ENCODE assay signal across 29 cellular contexts in the genomic region with DNA sequence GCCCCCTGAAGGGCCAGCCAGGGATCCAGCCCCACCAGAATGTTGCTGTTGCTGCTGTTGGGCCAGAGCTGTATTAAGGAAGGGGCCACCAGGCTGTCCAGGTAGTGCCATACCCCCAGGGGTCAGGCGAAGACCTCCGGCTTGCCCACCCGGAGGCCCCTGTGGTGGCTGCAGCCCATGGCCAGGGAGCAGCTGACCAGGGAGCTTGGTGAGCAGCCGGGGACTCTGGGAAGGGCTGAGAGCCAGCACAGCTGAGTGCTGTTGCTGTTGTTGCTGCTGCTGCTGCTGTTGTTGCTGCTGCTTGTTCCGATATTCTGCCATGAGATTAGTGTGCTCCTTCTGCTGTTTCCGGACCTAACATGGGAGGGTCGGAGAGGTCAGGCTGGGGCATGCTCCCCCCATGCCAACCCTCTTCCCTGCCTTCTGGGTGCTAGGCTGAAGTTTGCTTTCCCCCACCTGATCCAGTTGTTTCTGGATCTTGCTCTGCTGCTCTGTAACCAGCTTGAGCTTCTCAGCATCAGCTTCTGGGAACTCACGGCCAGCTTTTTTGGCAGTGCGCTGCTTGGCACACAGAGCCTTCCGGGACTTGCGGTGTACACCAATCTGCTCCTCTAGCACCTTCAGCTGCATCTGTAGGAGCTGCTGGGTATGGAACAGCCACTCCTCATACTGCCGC. TPM values are rescaled to one million over a fixed set of nuclear protein-coding genes. Genes with fewer than 3 reads are reported as not detected.
DNase-seq lines count a peak whose midpoint lies in the region; ATAC-seq, FAIRE-seq and TF ChIP-seq lines count a peak whose summit lies in the region.
"Had no signal": no experiment of that assay in that cellular context is flagged by ENCODE, and none has a peak within 500 bp of the region (broad histone marks: within the 10 kb centered on the region; RNA-seq: fewer than 3 reads in every experiment).

No MANE protein-coding gene starts in this region.

- H3K27me3 ChIP-seq in HepG2 (ENCODE audit: control insufficient read depth in 1 of 2, insufficient read depth in 2 of 2, low read length in 2 of 2) (no peaks in the 10 kb centered on the region), ovary (no peaks in the 10 kb centered on the region), tibial nerve (no peaks in the 10 kb centered on the region), SJCRH30 (no peaks in the 10 kb centered on the region)
- H3K27me3 ChIP-seq: MG63, Peyer's patch had no signal

- FAIRE-seq in GM12892 (lab: Jason Lieb, UNC) (no peak), HepG2 (lab: Jason Lieb, UNC) (no peak)
- FAIRE-seq: HTR-8/SVneo, TTC549 had no signal

- H3K79me2 ChIP-seq in HepG2 (ENCODE audit: insufficient read depth, low read length) = no peaks in the 10 kb centered on the region

- BruUV-seq in HepG2 (replicated peaks; lab: Mats Ljungman, UMichigan) = no TSS peak

- TF ChIP-seq RAD21 in HepG2 (CRISPR knock-in tag; IDR thresholded peaks at IDR 0.05) = no peak

- 92% methylated on average over 5 of the region's 12 CpGs for WGBS in HepG2 (ENCODE audit: low lambda C conversion rate)
- 29 to 32% (median 30%) methylated on average over 12 of the region's 12 CpGs for WGBS in ovary, 3 donors
- 63 to 72% methylated on average over 9 of the region's 12 CpGs for WGBS in tibial nerve, 2 donors

- CTCF ChIA-PET in HepG2 (lab: Yijun Ruan, JAX; ENCODE audit: low intra/inter-chr PET ratio, low total read pairs) = no interaction called here
- CTCF ChIA-PET in HEK293T (lab: Yijun Ruan, JAX) = interaction anchor here (1.2 kb wide), 2 partner anchors 10 kb away, joined by 6 read pairs; no protein-coding TSS in a partner anchor

- no peak for TF ChIP-seq EP300 in HepG2 (IDR thresholded peaks at IDR 0.05; ENCODE audit: low read depth in 2 of 2, low read length in 2 of 2)
- TF ChIP-seq EP300 in HepG2 (CRISPR knock-in tag; IDR thresholded peaks at IDR 0.05; ENCODE audit: borderline replicate concordance) = no peak
- TF ChIP-seq EP300 in ovary (IDR thresholded peaks at IDR 0.05) = no peak
- no peak for TF ChIP-seq EP300 in tibial nerve (IDR thresholded peaks at IDR 0.05)

- in situ Hi-C loops in HepG2 (cut with HindIII; ENCODE audit: extremely low pct_ligation_motif_present, low pct_unique_long_range_greater_than_20kb) = no loop called here

- H3K9me3 ChIP-seq in HepG2 (ENCODE audit: low read length) (no peaks in the 10 kb centered on the region), ovary (no peaks in the 10 kb centered on the region), tibial nerve (no peaks in the 10 kb centered on the region), SJCRH30 (replicated peaks) (no peaks in the 10 kb centered on the region)
- H3K9me3 ChIP-seq: MG63, Peyer's patch had no signal

- intact Hi-C loops in HepG2 (cut with micrococcal nuclease; ENCODE audit: unreplicated experiment) (no loop called here), ovary (cut with DNase I) (no loop called here)

- TF ChIP-seq POLR2A in GM12892 (IDR thresholded peaks at IDR 0.05; ENCODE audit: low read depth, low read length) (peak; percentile 22; the same call in 1 of the 2 replicates), HepG2 (IDR thresholded peaks at IDR 0.05; ENCODE audit: insufficient read depth in 1 of 2, low read depth in 2 of 2, low read length in 2 of 2) (no peak), ovary (IDR thresholded peaks at IDR 0.05) (no peak), tibial nerve (IDR thresholded peaks at IDR 0.05) (no peak)

- peaks cover 45 to 85% of the 10 kb centered on the region in 2 experiments; a peak in 4 of 5 replicates for H3K36me3 ChIP-seq in HepG2 (replicated peaks in 1 of 2; ENCODE audit: control insufficient read depth in 1 of 2, insufficient read depth in 2 of 2, low read length in 2 of 2)
- H3K36me3 ChIP-seq in ovary = no peaks in the 10 kb centered on the region
- H3K36me3 ChIP-seq in tibial nerve = peaks cover 3 to 100% (median 24%) of the 10 kb centered on the region in 3 donors
- peaks cover 83% of the 10 kb centered on the region for H3K36me3 ChIP-seq in SJCRH30

- no peak for DNase-seq in GM12892 (ENCODE audit: insufficient read length)
- no peak for DNase-seq in HepG2 (ENCODE audit: low spot score)
- peak in 3 of 5 donors; percentile 19 to 74 (median 25) for DNase-seq in ovary
- DNase-seq in tibial nerve (ENCODE audit: low spot score in 2 of 2) = no peak
- no peak for DNase-seq in NOMO-1 treated with DMSO at 0.1 percent for 48 hours (lab: John Stamatoyannopoulos, UW; ENCODE audit: unreplicated experiment)
- no peak for DNase-seq in HEK293T (ENCODE audit: extremely low spot score)
- no peak for DNase-seq in SJCRH30
- DNase-seq: activated CD8-positive, alpha-beta T cell treated with anti-CD3 and anti-CD28 coated beads for 36 hours; Calu3; DND-41; HCEC 1CT; KBM-7; mesendoderm; MG63; NCI-H2029 treated with DMSO at 0.1 percent for 48 hours; NCI-H526; retina; stimulated activated CD4-positive, alpha-beta T cell treated with anti-CD3 and anti-CD28 coated beads, Interleukin-2, amount 100 ng/mL, for 24 hours; T-helper 1 cell had no signal

- no peak overlapping the region for H3K4me3 ChIP-seq in HepG2 (replicated peaks in 1 of 3; ENCODE audit: insufficient read depth in 1 of 3, low read depth in 2 of 3, low read length in 3 of 3)
- no peak overlapping the region for H3K4me3 ChIP-seq in ovary
- H3K4me3 ChIP-seq in tibial nerve = no peak overlapping the region
- no peak overlapping the region for H3K4me3 ChIP-seq in SJCRH30
- H3K4me3 ChIP-seq: MG63, Peyer's patch had no signal

- no peak for TF ChIP-seq CTCF in HepG2 (CRISPR knock-in tag; IDR thresholded peaks at IDR 0.05)
- TF ChIP-seq CTCF in ovary (IDR thresholded peaks at IDR 0.05) = no peak
- TF ChIP-seq CTCF in tibial nerve (IDR thresholded peaks at IDR 0.05) = no peak

- H3K4me1 ChIP-seq in HepG2 (ENCODE audit: insufficient read depth, low read length) = no peaks in the 10 kb centered on the region
- H3K4me1 ChIP-seq in ovary (ENCODE audit: insufficient read depth) = no peaks in the 10 kb centered on the region
- no peaks in the 10 kb centered on the region for H3K4me1 ChIP-seq in tibial nerve
- H3K4me1 ChIP-seq in SJCRH30 = no peaks in the 10 kb centered on the region
- H3K4me1 ChIP-seq: Peyer's patch had no signal

- H3K27ac ChIP-seq in angular gyrus (ENCODE audit: low read depth, low read length) (peak overlapping the region; percentile 80), HepG2 (ENCODE audit: extremely low read length, insufficient read depth, low read length) (no peak overlapping the region), ovary (no peak overlapping the region), tibial nerve (no peak overlapping the region), SJCRH30 (no peak overlapping the region)
- H3K27ac ChIP-seq: Peyer's patch had no signal

- no peak overlapping the region for H3K4me2 ChIP-seq in HepG2 (ENCODE audit: low read depth, low read length)

- no peaks in the 10 kb centered on the region for H4K20me1 ChIP-seq in HepG2 (ENCODE audit: insufficient read depth, low read length)

- POLR2A ChIA-PET in HepG2 (lab: Yijun Ruan, JAX) (interaction anchor here (1.4 to 3.0 kb wide), 3 partner anchors 11 to 97 kb away, joined by 3 to 9 read pairs (median 7); a partner anchor contains a TSS), HEK293T (lab: Yijun Ruan, JAX) (interaction anchor here (1.0 to 1.2 kb wide), 3 partner anchors 8 to 25 kb away, joined by 3 read pairs; no protein-coding TSS in a partner anchor)

- no peak overlapping the region for H3K9ac ChIP-seq in HepG2 (ENCODE audit: insufficient read depth, low read depth, low read length)

- peak; percentile 7; the same call in 2 of the 3 replicates for ATAC-seq in HepG2
- ATAC-seq: activated CD4-positive, CD25-positive, alpha-beta regulatory T cell treated with anti-CD3 and anti-CD28 coated beads, Interleukin-2, amount 50 U/mL, for 24 hours; activated CD8-positive, alpha-beta T cell treated with anti-CD3 and anti-CD28 coated beads for 36 hours had no signal

- no peak overlapping the region for H2AFZ ChIP-seq in HepG2 (ENCODE audit: low read length)

RNA-seq across cellular contexts. Expression of a gene that starts 15.2 kb away (rescaled TPM):
- polyA plus RNA-seq in GM12892 (2012; ENCODE audit: missing spikeins) = 48.0 TPM
- total RNA-seq in HepG2 (2016; rRNA removed; fragmentation: Illumina TruSeq; extraction: Trizol) = 32.8 and 37.6 TPM in 2 replicates
- 9.1 and 11.2 TPM in 2 replicates for total RNA-seq in HepG2 (2016; cell fraction: cytosol; rRNA removed; fragmentation: Illumina TruSeq; extraction: Trizol; ENCODE audit: low read depth)
- 30.6 and 39.9 TPM in 2 replicates for total RNA-seq in HepG2 (2016; cell fraction: insoluble cytoplasmic fraction; rRNA removed; fragmentation: Illumina TruSeq; extraction: Trizol)
- 19.3 and 21.1 TPM in 2 replicates for total RNA-seq in HepG2 (2016; cell fraction: membrane; rRNA removed; fragmentation: Illumina TruSeq; extraction: Trizol)
- total RNA-seq in HepG2 (2016; cell fraction: nucleus; rRNA removed; fragmentation: Illumina TruSeq; extraction: Trizol) = 16.7 and 19.6 TPM in 2 replicates
- 21.2 and 26.1 TPM in 2 replicates for polyA plus RNA-seq in HepG2 (2011; rRNA removed)
- 18.5 and 26.3 TPM in 2 replicates for polyA plus RNA-seq in HepG2 (2011; cell fraction: cytosol; rRNA removed)
- polyA plus RNA-seq in HepG2 (2011; cell fraction: nucleus; rRNA removed) = 8.8 and 11.6 TPM in 2 replicates
- 20.2 and 21.7 TPM in 2 replicates for polyA plus RNA-seq in HepG2 (2012)
- polyA plus RNA-seq in HepG2 (2016; cell fraction: cytosol; fragmentation: Illumina TruSeq; extraction: Trizol; ENCODE audit: low read depth) = 7.6 and 8.8 TPM in 2 replicates
- 38.7 and 40.2 TPM in 2 replicates for polyA plus RNA-seq in HepG2 (2016; cell fraction: insoluble cytoplasmic fraction; fragmentation: Illumina TruSeq; extraction: Trizol; ENCODE audit: low read depth)
- polyA plus RNA-seq in HepG2 (2016; cell fraction: membrane; fragmentation: Illumina TruSeq; extraction: Trizol; ENCODE audit: low read depth) = 14.5 and 16.2 TPM in 2 replicates
- 24.6 and 24.9 TPM in 2 replicates for polyA plus RNA-seq in HepG2 (2016; cell fraction: nucleus; fragmentation: Illumina TruSeq; extraction: Trizol; ENCODE audit: insufficient read depth, low read depth)
- polyA minus RNA-seq in HepG2 (2011; rRNA and poly(A)+ RNA removed; ENCODE audit: low replicate concordance) = 11.5 and 73.4 TPM in 2 replicates
- 7.8 and 9.5 TPM in 2 replicates for polyA minus RNA-seq in HepG2 (2011; cell fraction: cytosol; rRNA and poly(A)+ RNA removed)
- 11.6 TPM in 2 replicates for polyA minus RNA-seq in HepG2 (2011; cell fraction: nucleus; rRNA and poly(A)+ RNA removed)
- total RNA-seq in ovary = 10 to 100 TPM; 25.6 to 58.2 (median 35.8) TPM
- 10 to 100 TPM; 38.3 to 98.5 TPM for polyA plus RNA-seq in ovary
- 10 to 100 TPM; 40.6 to 60.7 (median 46.1) TPM for total RNA-seq in tibial nerve
- 37.1 and 43.0 TPM in 2 replicates for total RNA-seq in SJCRH30 (2014; rRNA removed; shearing (Covaris generic))

RNA-seq across cellular contexts. Expression of a gene that starts 26.8 kb away (rescaled TPM):
- 15.8 TPM for polyA plus RNA-seq in GM12892 (2012; ENCODE audit: missing spikeins)
- 10.4 and 25.7 TPM in 2 replicates for total RNA-seq in HepG2 (2016; rRNA removed; fragmentation: Illumina TruSeq; extraction: Trizol)
- 3.8 and 5.1 TPM in 2 replicates for total RNA-seq in HepG2 (2016; cell fraction: cytosol; rRNA removed; fragmentation: Illumina TruSeq; extraction: Trizol; ENCODE audit: low read depth)
- total RNA-seq in HepG2 (2016; cell fraction: insoluble cytoplasmic fraction; rRNA removed; fragmentation: Illumina TruSeq; extraction: Trizol) = 9.4 and 20.2 TPM in 2 replicates
- total RNA-seq in HepG2 (2016; cell fraction: membrane; rRNA removed; fragmentation: Illumina TruSeq; extraction: Trizol) = 7.5 and 9.1 TPM in 2 replicates
- 25.5 and 28.3 TPM in 2 replicates for total RNA-seq in HepG2 (2016; cell fraction: nucleus; rRNA removed; fragmentation: Illumina TruSeq; extraction: Trizol)
- 8.1 and 8.2 TPM in 2 replicates for polyA plus RNA-seq in HepG2 (2011; rRNA removed)
- 5.0 and 6.5 TPM in 2 replicates for polyA plus RNA-seq in HepG2 (2011; cell fraction: cytosol; rRNA removed)
- 41.1 and 48.4 TPM in 2 replicates for polyA plus RNA-seq in HepG2 (2011; cell fraction: nucleus; rRNA removed)
- 20.0 and 20.6 TPM in 2 replicates for polyA plus RNA-seq in HepG2 (2012)
- polyA plus RNA-seq in HepG2 (2016; cell fraction: cytosol; fragmentation: Illumina TruSeq; extraction: Trizol; ENCODE audit: low read depth) = 0.52 and 0.66 TPM in 2 replicates
- polyA plus RNA-seq in HepG2 (2016; cell fraction: insoluble cytoplasmic fraction; fragmentation: Illumina TruSeq; extraction: Trizol; ENCODE audit: low read depth) = 18.4 and 23.1 TPM in 2 replicates
- polyA plus RNA-seq in HepG2 (2016; cell fraction: membrane; fragmentation: Illumina TruSeq; extraction: Trizol; ENCODE audit: low read depth) = 1.3 and 2.4 TPM in 2 replicates
- 78.2 and 102 TPM in 2 replicates for polyA plus RNA-seq in HepG2 (2016; cell fraction: nucleus; fragmentation: Illumina TruSeq; extraction: Trizol; ENCODE audit: insufficient read depth, low read depth)
- 12.2 and 28.0 TPM in 2 replicates for polyA minus RNA-seq in HepG2 (2011; rRNA and poly(A)+ RNA removed; ENCODE audit: low replicate concordance)
- 19.4 and 23.5 TPM in 2 replicates for polyA minus RNA-seq in HepG2 (2011; cell fraction: cytosol; rRNA and poly(A)+ RNA removed)
- polyA minus RNA-seq in HepG2 (2011; cell fraction: nucleus; rRNA and poly(A)+ RNA removed) = 32.2 and 33.3 TPM in 2 replicates
- total RNA-seq in ovary = 10 to 100 TPM; 28.3 to 97.0 (median 79.1) TPM
- polyA plus RNA-seq in ovary = 10 to 100 TPM; 35.5 to 51.8 TPM
- total RNA-seq in tibial nerve = 100 to 1,000 TPM in 1 of 4 donors, 10 to 100 TPM in 3; 53.5 to 102 (median 76.9) TPM
- total RNA-seq in SJCRH30 (2014; rRNA removed; shearing (Covaris generic)) = 30.1 and 31.2 TPM in 2 replicates

RNA-seq across cellular contexts. Expression of a gene that starts 34.6 kb away (rescaled TPM):
- polyA plus RNA-seq in GM12892 (2012; ENCODE audit: missing spikeins) = 2.2 TPM
- total RNA-seq in HepG2 (2016; rRNA removed; fragmentation: Illumina TruSeq; extraction: Trizol) (0.51 and 0.53 TPM in 2 replicates), ovary (under 1 TPM in 1 of 7 donors, not detected in 6; 0.05 TPM), tibial nerve (not detected)
- total RNA-seq in HepG2 (2016; cell fraction: cytosol; rRNA removed; fragmentation: Illumina TruSeq; extraction: Trizol; ENCODE audit: low read depth) = 0.20 TPM in 1 of 2 replicates, not detected in the other
- 0.43 and 0.54 TPM in 2 replicates for total RNA-seq in HepG2 (2016; cell fraction: insoluble cytoplasmic fraction; rRNA removed; fragmentation: Illumina TruSeq; extraction: Trizol)
- total RNA-seq in HepG2 (2016; cell fraction: membrane; rRNA removed; fragmentation: Illumina TruSeq; extraction: Trizol) = 0.46 and 0.52 TPM in 2 replicates
- 0.34 and 0.62 TPM in 2 replicates for total RNA-seq in HepG2 (2016; cell fraction: nucleus; rRNA removed; fragmentation: Illumina TruSeq; extraction: Trizol)
- polyA plus RNA-seq in HepG2 (2011; rRNA removed) (0.24 and 0.33 TPM in 2 replicates), ovary (under 1 TPM; 0.04 to 0.28 TPM)
- polyA plus RNA-seq in HepG2 (2011; cell fraction: cytosol; rRNA removed) = 0.21 and 0.34 TPM in 2 replicates
- polyA plus RNA-seq in HepG2 (2011; cell fraction: nucleus; rRNA removed) = 0.47 and 0.83 TPM in 2 replicates
- 0.48 and 0.69 TPM in 2 replicates for polyA plus RNA-seq in HepG2 (2012)
- 0.20 and 0.28 TPM in 2 replicates for polyA plus RNA-seq in HepG2 (2016; cell fraction: cytosol; fragmentation: Illumina TruSeq; extraction: Trizol; ENCODE audit: low read depth)
- 0.58 and 0.73 TPM in 2 replicates for polyA plus RNA-seq in HepG2 (2016; cell fraction: insoluble cytoplasmic fraction; fragmentation: Illumina TruSeq; extraction: Trizol; ENCODE audit: low read depth)
- 0.48 and 0.58 TPM in 2 replicates for polyA plus RNA-seq in HepG2 (2016; cell fraction: membrane; fragmentation: Illumina TruSeq; extraction: Trizol; ENCODE audit: low read depth)
- 1.2 and 1.3 TPM in 2 replicates for polyA plus RNA-seq in HepG2 (2016; cell fraction: nucleus; fragmentation: Illumina TruSeq; extraction: Trizol; ENCODE audit: insufficient read depth, low read depth)
- 0.46 and 5.3 TPM in 2 replicates for polyA minus RNA-seq in HepG2 (2011; rRNA and poly(A)+ RNA removed; ENCODE audit: low replicate concordance)
- polyA minus RNA-seq in HepG2 (2011; cell fraction: cytosol; rRNA and poly(A)+ RNA removed) = 0.44 and 0.49 TPM in 2 replicates
- polyA minus RNA-seq in HepG2 (2011; cell fraction: nucleus; rRNA and poly(A)+ RNA removed) = 0.25 and 0.39 TPM in 2 replicates
- 5.0 and 5.5 TPM in 2 replicates for total RNA-seq in SJCRH30 (2014; rRNA removed; shearing (Covaris generic))

RNA-seq across cellular contexts. Expression of a gene that starts 36.0 kb away (rescaled TPM):
- 12.5 TPM for polyA plus RNA-seq in GM12892 (2012; ENCODE audit: missing spikeins)
- total RNA-seq in HepG2 (2016; rRNA removed; fragmentation: Illumina TruSeq; extraction: Trizol) (1.4 and 1.6 TPM in 2 replicates), ovary (under 1 TPM in 5 of 7 donors, not detected in 2; 0.18 to 0.60 (median 0.34) TPM), tibial nerve (1 to 10 TPM in 2 of 4 donors, not detected in 2; 1.1 to 4.3 TPM)
- 0.71 and 0.79 TPM in 2 replicates for total RNA-seq in HepG2 (2016; cell fraction: cytosol; rRNA removed; fragmentation: Illumina TruSeq; extraction: Trizol; ENCODE audit: low read depth)
- total RNA-seq in HepG2 (2016; cell fraction: insoluble cytoplasmic fraction; rRNA removed; fragmentation: Illumina TruSeq; extraction: Trizol) = 1.5 and 1.9 TPM in 2 replicates
- total RNA-seq in HepG2 (2016; cell fraction: membrane; rRNA removed; fragmentation: Illumina TruSeq; extraction: Trizol) = 0.62 and 1.0 TPM in 2 replicates
- total RNA-seq in HepG2 (2016; cell fraction: nucleus; rRNA removed; fragmentation: Illumina TruSeq; extraction: Trizol) = 0.75 and 1.0 TPM in 2 replicates
- polyA plus RNA-seq in HepG2 (2011; rRNA removed) (2.5 and 2.9 TPM in 2 replicates), ovary (1 to 10 TPM in 1 of 2 donors, under 1 TPM in 1; 1.00 to 1.2 TPM)
- 2.7 and 2.8 TPM in 2 replicates for polyA plus RNA-seq in HepG2 (2011; cell fraction: cytosol; rRNA removed)
- 2.0 and 2.7 TPM in 2 replicates for polyA plus RNA-seq in HepG2 (2011; cell fraction: nucleus; rRNA removed)
- polyA plus RNA-seq in HepG2 (2012) = 2.3 and 3.2 TPM in 2 replicates
- polyA plus RNA-seq in HepG2 (2016; cell fraction: cytosol; fragmentation: Illumina TruSeq; extraction: Trizol; ENCODE audit: low read depth) = 0.21 and 0.42 TPM in 2 replicates
- polyA plus RNA-seq in HepG2 (2016; cell fraction: insoluble cytoplasmic fraction; fragmentation: Illumina TruSeq; extraction: Trizol; ENCODE audit: low read depth) = 1.2 and 1.3 TPM in 2 replicates
- 0.52 and 0.79 TPM in 2 replicates for polyA plus RNA-seq in HepG2 (2016; cell fraction: membrane; fragmentation: Illumina TruSeq; extraction: Trizol; ENCODE audit: low read depth)
- polyA plus RNA-seq in HepG2 (2016; cell fraction: nucleus; fragmentation: Illumina TruSeq; extraction: Trizol; ENCODE audit: insufficient read depth, low read depth) = 1.3 and 1.8 TPM in 2 replicates
- 4.3 TPM in 2 replicates for polyA minus RNA-seq in HepG2 (2011; rRNA and poly(A)+ RNA removed; ENCODE audit: low replicate concordance)
- polyA minus RNA-seq in HepG2 (2011; cell fraction: cytosol; rRNA and poly(A)+ RNA removed) = 0.88 and 0.89 TPM in 2 replicates
- 0.62 and 0.90 TPM in 2 replicates for polyA minus RNA-seq in HepG2 (2011; cell fraction: nucleus; rRNA and poly(A)+ RNA removed)
- 8.8 and 9.0 TPM in 2 replicates for total RNA-seq in SJCRH30 (2014; rRNA removed; shearing (Covaris generic))
- total RNA-seq: Peyer's patch, ureter had no signal

RNA-seq across cellular contexts. Expression of a gene that starts 55.6 kb away (rescaled TPM):
- not detected for polyA plus RNA-seq in GM12892 (2012; ENCODE audit: missing spikeins)
- total RNA-seq in HepG2 (2016; rRNA removed; fragmentation: Illumina TruSeq; extraction: Trizol) (not detected in 2 replicates), ovary (not detected), tibial nerve (not detected)
- not detected in 2 replicates for total RNA-seq in HepG2 (2016; cell fraction: cytosol; rRNA removed; fragmentation: Illumina TruSeq; extraction: Trizol; ENCODE audit: low read depth)
- total RNA-seq in HepG2 (2016; cell fraction: insoluble cytoplasmic fraction; rRNA removed; fragmentation: Illumina TruSeq; extraction: Trizol) = not detected in 2 replicates
- total RNA-seq in HepG2 (2016; cell fraction: membrane; rRNA removed; fragmentation: Illumina TruSeq; extraction: Trizol) = not detected in 2 replicates
- not detected in 2 replicates for total RNA-seq in HepG2 (2016; cell fraction: nucleus; rRNA removed; fragmentation: Illumina TruSeq; extraction: Trizol)
- polyA plus RNA-seq in HepG2 (2011; rRNA removed) (not detected in 2 replicates), ovary (not detected)
- not detected in 2 replicates for polyA plus RNA-seq in HepG2 (2011; cell fraction: cytosol; rRNA removed)
- not detected in 2 replicates for polyA plus RNA-seq in HepG2 (2011; cell fraction: nucleus; rRNA removed)
- polyA plus RNA-seq in HepG2 (2012) = not detected in 2 replicates
- not detected in 2 replicates for polyA plus RNA-seq in HepG2 (2016; cell fraction: cytosol; fragmentation: Illumina TruSeq; extraction: Trizol; ENCODE audit: low read depth)
- polyA plus RNA-seq in HepG2 (2016; cell fraction: insoluble cytoplasmic fraction; fragmentation: Illumina TruSeq; extraction: Trizol; ENCODE audit: low read depth) = not detected in 2 replicates
- not detected in 2 replicates for polyA plus RNA-seq in HepG2 (2016; cell fraction: membrane; fragmentation: Illumina TruSeq; extraction: Trizol; ENCODE audit: low read depth)
- polyA plus RNA-seq in HepG2 (2016; cell fraction: nucleus; fragmentation: Illumina TruSeq; extraction: Trizol; ENCODE audit: insufficient read depth, low read depth) = not detected in 2 replicates
- polyA minus RNA-seq in HepG2 (2011; rRNA and poly(A)+ RNA removed; ENCODE audit: low replicate concordance) = not detected in 2 replicates
- polyA minus RNA-seq in HepG2 (2011; cell fraction: cytosol; rRNA and poly(A)+ RNA removed) = not detected in 2 replicates
- polyA minus RNA-seq in HepG2 (2011; cell fraction: nucleus; rRNA and poly(A)+ RNA removed) = not detected in 2 replicates
- not detected in 2 replicates for total RNA-seq in SJCRH30 (2014; rRNA removed; shearing (Covaris generic))
- total RNA-seq: activated CD8-positive, alpha-beta T cell treated with anti-CD3 and anti-CD28 coated beads for 36 hours; aorta; Calu3; kidney epithelial cell; myocyte; Peyer's patch; SK-MEL-5; ureter had no signal
- polyA plus RNA-seq: aorta had no signal

Comparison
In these comparisons a context has a peak if more than half of its experiments do, and no peak if none do; other contexts are left out.
1. DNase-seq: peak in ovary (3 of 5); none in GM12892 (single experiment), HepG2 (single experiment), tibial nerve (0 of 2), NOMO-1 treated with DMSO at 0.1 percent for 48 hours (single experiment), HEK293T (single experiment) and SJCRH30 (0 of 2).